In the genomic region with DNA sequence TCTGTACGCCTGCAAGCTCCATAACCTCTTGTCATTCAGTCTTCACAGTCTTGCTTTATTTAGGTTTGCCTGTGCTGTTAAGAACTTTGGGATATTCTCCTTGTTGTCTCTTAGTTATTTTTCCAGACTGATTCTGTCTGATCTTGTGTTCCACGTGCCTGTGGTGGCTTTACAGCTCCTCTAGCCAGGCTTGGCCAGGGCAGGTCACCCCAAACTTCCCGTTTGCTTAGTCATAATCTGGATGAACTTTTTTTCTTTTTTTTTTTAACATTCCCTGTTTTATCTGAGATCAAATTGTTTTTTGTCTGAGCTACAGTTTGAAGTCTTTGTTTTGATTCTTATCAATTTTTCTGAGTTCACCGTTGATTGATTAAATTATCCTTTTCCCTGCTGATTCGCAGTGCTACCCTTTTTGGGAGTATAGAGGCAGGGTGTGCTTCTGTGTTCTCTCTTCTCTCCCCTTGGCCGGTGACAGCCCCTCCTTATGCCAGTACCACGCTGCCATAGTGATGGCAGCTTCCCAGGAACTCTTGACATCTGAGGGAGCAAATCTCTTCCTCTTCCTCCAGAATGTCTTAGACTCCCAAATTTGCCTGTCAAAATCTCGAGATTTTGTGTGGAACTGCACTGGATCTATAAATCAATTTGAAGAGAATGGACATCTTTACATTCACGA, we compare ENCODE assay signal across 8 cellular contexts. TPM values are rescaled to one million over a fixed set of nuclear protein-coding genes. Genes with fewer than 3 reads are reported as not detected.
DNase-seq lines count a peak whose midpoint lies in the region; ATAC-seq and TF ChIP-seq lines count a peak whose summit lies in the region.

No MANE protein-coding gene starts in this region.

- H3K27ac ChIP-seq in gastroesophageal sphincter (peak overlapping the region in 2 of 4 donors; percentile 22 to 29), tibial artery (peak overlapping the region; percentile 78 to 92)

- H3K36me3 ChIP-seq in gastroesophageal sphincter (no peaks in the 10 kb centered on the region), tibial artery (no peaks in the 10 kb centered on the region)

- peaks cover 61% of the 10 kb centered on the region for H3K36me3 Mint-ChIP-seq in activated CD8-positive, alpha-beta memory T cell treated with anti-CD3 and anti-CD28 coated beads, Interleukin-2, amount 10 ng/mL, durations not matched to agents 7 days and 5 days

- peak overlapping the region; percentile 73 for H3K27ac Mint-ChIP-seq in activated CD8-positive, alpha-beta memory T cell treated with anti-CD3 and anti-CD28 coated beads, Interleukin-2, amount 10 ng/mL, durations not matched to agents 7 days and 5 days

- TF ChIP-seq POLR2A in gastroesophageal sphincter (IDR thresholded peaks at IDR 0.05): no peak

- no peaks in the 10 kb centered on the region for H3K27me3 Mint-ChIP-seq in activated CD8-positive, alpha-beta memory T cell treated with anti-CD3 and anti-CD28 coated beads, Interleukin-2, amount 10 ng/mL, durations not matched to agents 7 days and 5 days

- no peaks in the 10 kb centered on the region for H3K9me3 Mint-ChIP-seq in activated CD8-positive, alpha-beta memory T cell treated with anti-CD3 and anti-CD28 coated beads, Interleukin-2, amount 10 ng/mL, durations not matched to agents 7 days and 5 days (ENCODE audit: low read depth)

- peaks cover 6 to 70% (median 7%) of the 10 kb centered on the region in 3 donors for H3K4me1 ChIP-seq in gastroesophageal sphincter
- peaks cover 0 to 75% (median 14%) of the 10 kb centered on the region in 4 donors for H3K4me1 ChIP-seq in tibial artery

- ATAC-seq in activated CD8-positive, alpha-beta memory T cell treated with anti-CD3 and anti-CD28 coated beads, Interleukin-2, amount 10 ng/mL, durations not matched to agents 7 days and 5 days: no peak
- no peak for ATAC-seq in gastroesophageal sphincter
- ATAC-seq in activated CD4-positive, CD25-positive, alpha-beta regulatory T cell treated with anti-CD3 and anti-CD28 coated beads, Interleukin-2, amount 50 U/mL, for 24 hours: no peak

- intact Hi-C loops in tibial artery (cut with DNase I; ENCODE audit: low total_unique reads): no loop called here

- H3K27me3 ChIP-seq in gastroesophageal sphincter (no peaks in the 10 kb centered on the region), tibial artery (no peaks in the 10 kb centered on the region)

- H3K9me3 ChIP-seq in gastroesophageal sphincter (no peaks in the 10 kb centered on the region), tibial artery (no peaks in the 10 kb centered on the region)

- CTCF ChIA-PET in activated CD8-positive, alpha-beta memory T cell treated with anti-CD3 and anti-CD28 coated beads, Interleukin-2, amount 10 ng/mL, durations not matched to agents 7 days and 5 days (lab: Charles Lee): interaction anchor here (1.0 to 1.6 kb wide), 6 partner anchors 11 to 206 kb away, joined by 3 to 4 read pairs (median 3); a partner anchor contains a TSS

- 62 to 67% methylated on average over 5 to 9 of the region's 9 CpGs for WGBS in gastroesophageal sphincter (ENCODE audit: low coverage in 1 of 2), 2 donors

- no peak for DNase-seq in activated CD8-positive, alpha-beta memory T cell treated with anti-CD3 and anti-CD28 coated beads, Interleukin-2, amount 10 ng/mL, durations not matched to agents 7 days and 5 days
- DNase-seq in activated CD8-positive, alpha-beta memory T cell treated with anti-CD3 and anti-CD28 coated beads for 24 hours: no peak
- no peak for DNase-seq in tibial artery
- DNase-seq in germinal center (ENCODE audit: low spot score): no peak
- no peak for DNase-seq in NCI-H1417 treated with DMSO at 0.1 percent for 48 hours (lab: John Stamatoyannopoulos, UW)

- no peak for TF ChIP-seq EP300 in gastroesophageal sphincter (IDR thresholded peaks at IDR 0.05)

- H3K4me3 ChIP-seq in WI38 (ENCODE audit: low read depth, low read length) (peak overlapping the region; percentile 80), gastroesophageal sphincter (peak overlapping the region; percentile 63 to 64), tibial artery (peak overlapping the region; percentile 52 to 62)

- H3K4me3 Mint-ChIP-seq in activated CD8-positive, alpha-beta memory T cell treated with anti-CD3 and anti-CD28 coated beads, Interleukin-2, amount 10 ng/mL, durations not matched to agents 7 days and 5 days: peak overlapping the region; percentile 80

- no peak for TF ChIP-seq CTCF in WI38 (IDR thresholded peaks at IDR 0.05; ENCODE audit: low read depth, low read length)
- TF ChIP-seq CTCF in gastroesophageal sphincter (IDR thresholded peaks at IDR 0.05): no peak
- no peak for TF ChIP-seq CTCF in tibial artery (IDR thresholded peaks at IDR 0.05)

- peaks cover 69% of the 10 kb centered on the region for H3K4me1 Mint-ChIP-seq in activated CD8-positive, alpha-beta memory T cell treated with anti-CD3 and anti-CD28 coated beads, Interleukin-2, amount 10 ng/mL, durations not matched to agents 7 days and 5 days

RNA-seq across cellular contexts. Expression of a gene that starts 2.5 kb away (rescaled TPM):
- 100 to 1,000 TPM; 255 to 385 TPM for total RNA-seq in activated CD8-positive, alpha-beta memory T cell treated with anti-CD3 and anti-CD28 coated beads, Interleukin-2, amount 10 ng/mL, durations not matched to agents 7 days and 5 days
- 100 to 1,000 TPM in 1 of 4 donors, 10 to 100 TPM in 3; 70.1 to 102 (median 92.5) TPM for total RNA-seq in gastroesophageal sphincter
